9 cellular contexts compared by ENCODE assay signal in the genomic region with DNA sequence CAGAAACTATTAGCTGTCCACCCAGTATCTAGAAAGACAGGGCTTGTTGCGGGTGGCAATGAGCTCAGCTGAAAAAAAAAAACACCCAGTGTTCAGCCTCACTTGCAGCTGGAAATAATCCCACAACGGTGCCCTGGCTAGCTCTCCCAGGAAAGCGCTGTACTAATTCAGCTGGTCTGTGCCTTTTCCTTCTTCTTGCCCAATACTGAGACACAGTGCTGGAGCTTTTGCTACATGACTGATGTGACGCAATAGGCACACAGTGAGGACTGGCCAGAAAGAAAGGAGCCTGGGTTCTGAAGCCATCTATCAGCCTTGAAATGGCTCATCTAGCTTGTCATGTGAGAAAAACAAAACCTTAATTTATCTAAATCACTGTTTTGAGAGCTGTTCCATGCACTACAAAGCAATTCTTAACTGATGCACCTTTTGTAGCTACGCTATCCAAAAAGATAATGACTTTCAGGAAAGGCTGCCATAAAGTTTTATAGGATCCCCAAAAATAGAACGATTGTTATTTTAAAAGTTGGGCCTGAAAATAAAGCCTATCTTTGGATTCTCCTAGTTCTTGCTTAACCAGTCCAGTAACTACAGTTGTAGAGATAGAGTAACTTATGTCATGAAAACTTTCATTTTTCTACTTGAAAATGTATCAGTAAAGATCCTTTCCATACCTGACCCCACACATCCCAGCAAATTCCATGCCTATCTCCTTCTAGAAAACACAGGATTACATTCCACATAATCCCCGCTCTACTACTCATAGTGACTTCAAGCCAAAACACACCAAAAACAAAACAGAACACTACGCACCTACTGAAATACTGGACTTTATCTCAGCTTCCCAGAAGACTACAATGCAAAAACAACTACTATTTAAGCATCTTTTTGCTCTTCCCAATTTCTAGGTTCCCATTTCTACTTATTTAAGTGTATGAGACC. TPM values are rescaled to one million over a fixed set of nuclear protein-coding genes. Genes with fewer than 3 reads are reported as not detected.
DNase-seq lines count a peak whose midpoint lies in the region; ATAC-seq and TF ChIP-seq lines count a peak whose summit lies in the region.
"Had no signal": no experiment of that assay in that cellular context is flagged by ENCODE, and none has a peak within 500 bp of the region (broad histone marks: within the 10 kb centered on the region; RNA-seq: fewer than 3 reads in every experiment).

No MANE protein-coding gene starts in this region.

- CTCF ChIA-PET in MCF 10A (lab: Yijun Ruan, JAX) (interaction anchor here (0.7 to 1.1 kb wide), 3 partner anchors 15 to 1724 kb away, joined by 3 to 6 read pairs (median 4); no protein-coding TSS in a partner anchor), mammary epithelial cell (lab: Charles Lee; ENCODE audit: low non-redundant PET) (no interaction called here)

- no peak overlapping the region for H3K9ac ChIP-seq in mammary epithelial cell (ENCODE audit: insufficient read depth, low read length)

- H3K36me3 Mint-ChIP-seq in MCF 10A (ENCODE audit: insufficient read depth, unreplicated experiment), result peaks cover 39% of the 10 kb centered on the region

- BruUV-seq in MCF 10A (replicated peaks; lab: Mats Ljungman, UMichigan), result no TSS peak
- BruUV-seq in mammary epithelial cell (replicated peaks; lab: Mats Ljungman, UMichigan), result no TSS peak

- no peak overlapping the region for H3K4me2 ChIP-seq in mammary epithelial cell (ENCODE audit: insufficient read depth, low read depth, low read length)

- peaks cover 2% of the 10 kb centered on the region for H3K79me2 ChIP-seq in mammary epithelial cell (ENCODE audit: insufficient read depth, low read length)

- H3K27me3 ChIP-seq in mammary epithelial cell (ENCODE audit: insufficient read depth, low read length), result no peaks in the 10 kb centered on the region
- no peaks in the 10 kb centered on the region for H3K27me3 ChIP-seq in esophagus muscularis mucosa
- H3K27me3 ChIP-seq in vagina, result no peaks in the 10 kb centered on the region

- H2AFZ ChIP-seq in mammary epithelial cell (ENCODE audit: low read depth, low read length), result no peak overlapping the region

- H3K27me3 Mint-ChIP-seq in MCF 10A (ENCODE audit: insufficient read depth, unreplicated experiment), result no peaks in the 10 kb centered on the region
- H3K27me3 Mint-ChIP-seq: B cell had no signal

- H4K20me1 ChIP-seq in mammary epithelial cell (ENCODE audit: insufficient read depth, low read length), result no peaks in the 10 kb centered on the region

- intact Hi-C loops in MCF 10A (cut with micrococcal nuclease), result no loop called here
- intact Hi-C loops in mammary epithelial cell (cut with micrococcal nuclease), result no loop called here
- intact Hi-C loops in esophagus muscularis mucosa (cut with DNase I), result no loop called here
- intact Hi-C loops in vagina (cut with DNase I), result no loop called here

- dilution Hi-C loops in mammary epithelial cell (cut with HindIII; ENCODE audit: low sequenced_read_pairs), result no loop called here

- TF ChIP-seq POLR2A in esophagus muscularis mucosa (IDR thresholded peaks at IDR 0.05; ENCODE audit: low read depth) (no peak), vagina (IDR thresholded peaks at IDR 0.05) (no peak)

- no peak overlapping the region for H3K4me3 Mint-ChIP-seq in MCF 10A (ENCODE audit: unreplicated experiment)
- H3K4me3 Mint-ChIP-seq: B cell had no signal

- WGBS in mammary epithelial cell (ENCODE audit: low coverage, missing lambda C conversion rate), result 74% methylated on average over 8 of the region's 8 CpGs
- 47% methylated on average over 8 of the region's 8 CpGs for WGBS in esophagus muscularis mucosa

- peaks cover 19% of the 10 kb centered on the region for H3K4me1 Mint-ChIP-seq in MCF 10A (ENCODE audit: insufficient read depth, unreplicated experiment)
- H3K4me1 Mint-ChIP-seq: B cell had no signal

- ATAC-seq in GM18870 (IDR thresholded peaks at IDR 0.05; ENCODE audit: unreplicated experiment), result no peak
- ATAC-seq in HG02610 (IDR thresholded peaks at IDR 0.05; ENCODE audit: unreplicated experiment), result no peak

- TF ChIP-seq EP300 in esophagus muscularis mucosa (IDR thresholded peaks at IDR 0.05), result no peak

- no peak for TF ChIP-seq CTCF in MCF 10A (IDR thresholded peaks at IDR 0.05; ENCODE audit: unreplicated experiment)
- TF ChIP-seq CTCF in mammary epithelial cell (conservative IDR thresholded peaks at IDR 0.05 in 1 of 2, IDR thresholded peaks at IDR 0.05 in 1 of 2; ENCODE audit: extremely low read depth in 1 of 2, insufficient read depth in 1 of 2, low read depth in 1 of 2, low read length in 2 of 2), result no peak
- TF ChIP-seq CTCF in esophagus muscularis mucosa (IDR thresholded peaks at IDR 0.05), result no peak
- TF ChIP-seq CTCF in vagina (IDR thresholded peaks at IDR 0.05), result no peak

- H3K4me1 ChIP-seq in mammary epithelial cell (ENCODE audit: insufficient read depth, low read length) (no peaks in the 10 kb centered on the region), esophagus muscularis mucosa (peaks cover 23 to 32% (median 30%) of the 10 kb centered on the region in 4 donors), vagina (peaks cover 21% of the 10 kb centered on the region)

- no peak overlapping the region for H3K4me3 ChIP-seq in mammary epithelial cell (replicated peaks in 1 of 3; ENCODE audit: insufficient read depth in 1 of 3, low read depth in 2 of 3, low read length in 3 of 3)
- no peak overlapping the region for H3K4me3 ChIP-seq in esophagus muscularis mucosa
- no peak overlapping the region for H3K4me3 ChIP-seq in vagina

- DNase-seq in MCF 10A (ENCODE audit: unreplicated experiment) (peak; percentile 90), mammary epithelial cell (no peak), esophagus muscularis mucosa (ENCODE audit: extremely low spot score) (no peak), midbrain (lab: John Stamatoyannopoulos, UW) (peak; percentile 78), vagina (ENCODE audit: extremely low spot score in 2 of 2) (no peak)
- no peak for DNase-seq in activated T-cell treated with anti-CD3 and anti-CD28 coated beads, Interleukin-2, amount 50 U/mL, for 1 hour

- POLR2A ChIA-PET in MCF 10A (lab: Yijun Ruan, JAX), result interaction anchor here (0.9 to 3.6 kb wide), 6 partner anchors 9 to 489 kb away, joined by 3 to 36 read pairs (median 4); a partner anchor contains a TSS

- in situ Hi-C loops in mammary epithelial cell (cut with MboI; ENCODE audit: low sequenced_read_pairs in 2 of 2), result no loop called here

- peak overlapping the region; percentile 70 for H3K27ac Mint-ChIP-seq in MCF 10A (ENCODE audit: low read depth, unreplicated experiment)
- H3K27ac Mint-ChIP-seq: B cell had no signal

- H3K9me3 ChIP-seq in mammary epithelial cell (replicated peaks; ENCODE audit: insufficient read depth, low read length) (no peaks in the 10 kb centered on the region), esophagus muscularis mucosa (no peaks in the 10 kb centered on the region), vagina (no peaks in the 10 kb centered on the region)

- no peaks in the 10 kb centered on the region for H3K9me3 Mint-ChIP-seq in MCF 10A (ENCODE audit: unreplicated experiment)

- H3K36me3 ChIP-seq in mammary epithelial cell (ENCODE audit: insufficient read depth, low read length) (peaks cover 12% of the 10 kb centered on the region), esophagus muscularis mucosa (peaks cover 8 to 47% (median 31%) of the 10 kb centered on the region in 4 donors), vagina (peaks cover 0 to 42% of the 10 kb centered on the region in 2 donors)

- H3K27ac ChIP-seq in mammary epithelial cell (ENCODE audit: insufficient read depth, low read depth, low read length) (no peak overlapping the region), esophagus muscularis mucosa (replicated peaks in 1 of 4) (peak overlapping the region; percentile 59 to 77 (median 70)), vagina (peak overlapping the region; percentile 31)

RNA-seq across cellular contexts. Expression of a gene that starts 15.9 kb away (rescaled TPM):
- total RNA-seq in MCF 10A (2022), result 41.8 and 42.3 TPM in 2 replicates
- total RNA-seq in mammary epithelial cell, result 10 to 100 TPM; 34.2 to 80.5 TPM
- 17.2 TPM for polyA plus RNA-seq in mammary epithelial cell
- polyA minus RNA-seq in mammary epithelial cell, result 76.7 TPM
- total RNA-seq in esophagus muscularis mucosa, result 10 to 100 TPM; 65.8 to 78.1 (median 73.6) TPM
- 67.8 TPM for total RNA-seq in vagina

Comparison
In these comparisons a context has a peak if more than half of its experiments do, and no peak if none do; other contexts are left out.
1. DNase-seq: peak in MCF 10A (single experiment) and midbrain (single experiment); none in mammary epithelial cell (single experiment), esophagus muscularis mucosa (single experiment), vagina (0 of 2) and activated T-cell treated with anti-CD3 and anti-CD28 coated beads, Interleukin-2, amount 50 U/mL, for 1 hour (single experiment).